In the genomic region with DNA sequence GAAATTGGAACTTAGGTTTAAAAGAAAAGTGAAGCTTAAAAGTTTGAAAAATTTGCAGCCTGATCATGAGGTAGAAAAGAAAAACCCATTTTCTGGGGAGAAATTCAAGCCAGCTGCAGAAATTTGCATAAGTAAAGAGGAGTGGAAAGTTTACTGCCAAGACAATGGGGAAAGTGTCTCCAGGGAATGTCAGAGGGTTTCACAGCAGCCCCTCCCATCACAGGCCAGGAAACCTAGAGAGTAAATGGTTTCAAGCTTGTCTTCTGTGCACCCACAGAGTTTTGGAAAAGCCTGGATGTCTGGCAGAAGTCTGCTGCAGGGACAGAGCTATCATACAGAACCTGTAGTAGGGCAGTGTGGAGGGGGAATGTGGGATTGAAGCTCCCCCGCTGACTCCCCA, we compare ENCODE assay signal across 22 cellular contexts.
"Had no signal": no experiment of that assay in that cellular context is flagged by ENCODE, and none has a peak within 500 bp of the region (broad histone marks: within the 10 kb centered on the region; RNA-seq: fewer than 3 reads in every experiment).

No MANE protein-coding gene starts in this region.

- H3K9me3 ChIP-seq: breast epithelium, neutrophil, pancreas, psoas muscle, right atrium auricular region, upper lobe of left lung had no signal

- H3K36me3 ChIP-seq: breast epithelium, neutrophil, pancreas, right atrium auricular region, spleen, upper lobe of left lung had no signal

- H3K27ac ChIP-seq: breast epithelium, neutrophil, pancreas, psoas muscle, right atrium auricular region, spleen, upper lobe of left lung had no signal

- DNase-seq: activated CD4-positive, alpha-beta T cell treated with anti-CD3 and anti-CD28 coated beads, Interleukin-2, amount 50 U/mL, for 48 hours; activated CD8-positive, alpha-beta memory T cell treated with anti-CD3 and anti-CD28 coated beads, Interleukin-2, amount 50 U/mL, for 48 hours; activated naive CD4-positive, alpha-beta T cell treated with anti-CD3 and anti-CD28 coated beads for 36 hours; activated naive CD8-positive, alpha-beta T cell treated with anti-CD3 and anti-CD28 coated beads, Interleukin-2, amount 10 ng/mL, durations not matched to agents 7 days and 5 days; activated T-cell treated with anti-CD3 and anti-CD28 coated beads, Interleukin-2, amount 50 U/mL, for 4 hours; amniotic stem cell; effector memory CD4-positive, alpha-beta T cell; foreskin melanocyte; left ventricle myocardium superior; mammary epithelial cell; midbrain; natural killer cell; pancreas; psoas muscle; spleen; stimulated activated CD4-positive, alpha-beta T cell treated with anti-CD3 and anti-CD28 coated beads, Interleukin-4, amount 100 ng/mL, for 24 hours; stimulated activated naive CD8-positive, alpha-beta T cell treated with anti-CD3 and anti-CD28 coated beads, Interleukin-15, Interleukin-2, amounts not matched to agents 100 U/mL and 50 U/mL, for 24 hours; upper lobe of left lung had no signal

- H3K27me3 ChIP-seq: breast epithelium, neutrophil, pancreas, right atrium auricular region, spleen, upper lobe of left lung had no signal

- H3K4me3 ChIP-seq: breast epithelium, pancreas, psoas muscle, right atrium auricular region, spleen, upper lobe of left lung had no signal

- ATAC-seq: activated T-cell treated with anti-CD3 and anti-CD28 coated beads, Interleukin-2, amount 50 U/mL, for 4 hours; esophagus mucosa; left ventricle myocardium superior; natural killer cell; pancreas; psoas muscle; stimulated activated naive CD8-positive, alpha-beta T cell treated with anti-CD3 and anti-CD28 coated beads, Interleukin-15, Interleukin-2, amounts not matched to agents 100 U/mL and 50 U/mL, for 24 hours had no signal
